1 cellular context compared by ENCODE assay signal in genomic region chr16:68739964-68740627, GRCh38.
TF ChIP-seq lines count a peak whose summit lies in the region.

No MANE protein-coding gene starts in this region.

TF ChIP-seq in GM12878, 131 proteins besides CTCF, POLR2A, EP300 and RAD21 (continued from another document):
- TF ChIP-seq ZNF592 (IDR thresholded peaks at IDR 0.05) = no peak
- TF ChIP-seq PAX5 (IDR thresholded peaks at IDR 0.05; ENCODE audit: borderline replicate concordance, low read depth, low read length) = no peak
- TF ChIP-seq ZNF687 (IDR thresholded peaks at IDR 0.05) = peak; percentile 60
- no peak for TF ChIP-seq RBBP5 (conservative IDR thresholded peaks at IDR 0.05)
- peak; percentile 48; the same call in 1 of the 2 replicates for TF ChIP-seq ATF7 (IDR thresholded peaks at IDR 0.05; ENCODE audit: low read depth)
- no peak for TF ChIP-seq TCF3 (IDR thresholded peaks at IDR 0.05; ENCODE audit: borderline replicate concordance, insufficient read depth, low read depth, low read length)
- peak; percentile 92 for TF ChIP-seq MEF2B (IDR thresholded peaks at IDR 0.05; ENCODE audit: partially characterized antibody, poor library complexity, severe bottlenecking)
- TF ChIP-seq RFX5 (IDR thresholded peaks at IDR 0.05; ENCODE audit: low read depth, low read length) = no peak
- TF ChIP-seq ZNF622 (IDR thresholded peaks at IDR 0.05) = no peak
- TF ChIP-seq RUNX3 (IDR thresholded peaks at IDR 0.05; ENCODE audit: low read length) = peak; percentile 68
